ENCODE assay signal across 1 cellular context in the genomic region with DNA sequence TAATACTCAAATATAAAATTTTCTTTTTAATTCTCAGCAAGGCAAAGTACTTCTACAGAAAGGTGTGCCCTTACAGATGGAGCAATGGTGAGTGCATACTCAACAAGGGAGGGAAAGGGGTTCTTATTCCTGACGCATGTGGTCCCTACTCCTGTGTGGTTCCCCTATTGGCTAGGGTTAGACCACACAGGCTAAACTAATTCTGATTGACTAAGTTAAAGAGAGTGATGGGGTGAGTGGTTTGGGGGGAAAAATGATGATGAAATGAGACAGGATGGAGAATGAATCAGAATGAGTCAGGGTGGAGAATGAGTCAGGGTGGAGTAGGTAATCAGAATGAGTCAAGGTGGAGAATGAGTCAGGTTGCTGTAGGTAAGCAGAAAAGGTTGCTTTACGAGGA.
TF ChIP-seq lines count a peak whose summit lies in the region.

No MANE protein-coding gene starts in this region.

TF ChIP-seq in SK-N-SH, 30 proteins besides CTCF, POLR2A, EP300 and RAD21 (continued from another document):
- TF ChIP-seq, protein P1, sequence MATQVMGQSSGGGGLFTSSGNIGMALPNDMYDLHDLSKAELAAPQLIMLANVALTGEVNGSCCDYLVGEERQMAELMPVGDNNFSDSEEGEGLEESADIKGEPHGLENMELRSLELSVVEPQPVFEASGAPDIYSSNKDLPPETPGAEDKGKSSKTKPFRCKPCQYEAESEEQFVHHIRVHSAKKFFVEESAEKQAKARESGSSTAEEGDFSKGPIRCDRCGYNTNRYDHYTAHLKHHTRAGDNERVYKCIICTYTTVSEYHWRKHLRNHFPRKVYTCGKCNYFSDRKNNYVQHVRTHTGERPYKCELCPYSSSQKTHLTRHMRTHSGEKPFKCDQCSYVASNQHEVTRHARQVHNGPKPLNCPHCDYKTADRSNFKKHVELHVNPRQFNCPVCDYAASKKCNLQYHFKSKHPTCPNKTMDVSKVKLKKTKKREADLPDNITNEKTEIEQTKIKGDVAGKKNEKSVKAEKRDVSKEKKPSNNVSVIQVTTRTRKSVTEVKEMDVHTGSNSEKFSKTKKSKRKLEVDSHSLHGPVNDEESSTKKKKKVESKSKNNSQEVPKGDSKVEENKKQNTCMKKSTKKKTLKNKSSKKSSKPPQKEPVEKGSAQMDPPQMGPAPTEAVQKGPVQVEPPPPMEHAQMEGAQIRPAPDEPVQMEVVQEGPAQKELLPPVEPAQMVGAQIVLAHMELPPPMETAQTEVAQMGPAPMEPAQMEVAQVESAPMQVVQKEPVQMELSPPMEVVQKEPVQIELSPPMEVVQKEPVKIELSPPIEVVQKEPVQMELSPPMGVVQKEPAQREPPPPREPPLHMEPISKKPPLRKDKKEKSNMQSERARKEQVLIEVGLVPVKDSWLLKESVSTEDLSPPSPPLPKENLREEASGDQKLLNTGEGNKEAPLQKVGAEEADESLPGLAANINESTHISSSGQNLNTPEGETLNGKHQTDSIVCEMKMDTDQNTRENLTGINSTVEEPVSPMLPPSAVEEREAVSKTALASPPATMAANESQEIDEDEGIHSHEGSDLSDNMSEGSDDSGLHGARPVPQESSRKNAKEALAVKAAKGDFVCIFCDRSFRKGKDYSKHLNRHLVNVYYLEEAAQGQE (IDR thresholded peaks at IDR 0.05; ENCODE audit: low read depth, low read length), result no peak
- no peak for TF ChIP-seq CHD2 (IDR thresholded peaks at IDR 0.05; ENCODE audit: low read length, partially characterized antibody)
- no peak for TF ChIP-seq ELF1 (IDR thresholded peaks at IDR 0.05)
- TF ChIP-seq, protein P2, sequence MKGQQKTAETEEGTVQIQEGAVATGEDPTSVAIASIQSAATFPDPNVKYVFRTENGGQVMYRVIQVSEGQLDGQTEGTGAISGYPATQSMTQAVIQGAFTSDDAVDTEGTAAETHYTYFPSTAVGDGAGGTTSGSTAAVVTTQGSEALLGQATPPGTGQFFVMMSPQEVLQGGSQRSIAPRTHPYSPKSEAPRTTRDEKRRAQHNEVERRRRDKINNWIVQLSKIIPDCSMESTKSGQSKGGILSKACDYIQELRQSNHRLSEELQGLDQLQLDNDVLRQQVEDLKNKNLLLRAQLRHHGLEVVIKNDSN (IDR thresholded peaks at IDR 0.05; ENCODE audit: borderline replicate concordance, low read depth), result no peak
TF ChIP-seq in SK-N-SH: peak in this region for 0.
